1 cellular context compared by ENCODE assay signal in genomic region chr16:75432828-75433731, GRCh38.
TF ChIP-seq lines count a peak whose summit lies in the region.

Gene CFDP1, minus strand, starts transcription at chr16:75433503. Its CDS starts 151 bp downstream, at chr16:75433352.

TF ChIP-seq in K562, 482 proteins besides CTCF, POLR2A, EP300 and RAD21 (continued from another document and continues in another):
- TF ChIP-seq HLTF (IDR thresholded peaks at IDR 0.05) (0 out of 2 replicates have a peak, but pooled peaks have one; percentile 20), KAT7 (CRISPR knock-in tag; IDR thresholded peaks at IDR 0.05; ENCODE audit: borderline replicate concordance) (peak; percentile 60; the same call in 1 of the 2 replicates), ARHGAP35 (IDR thresholded peaks at IDR 0.05; ENCODE audit: partially characterized antibody) (peak; percentile 75), NFIC (IDR thresholded peaks at IDR 0.05) (peak; percentile 98), ETV1 (tag; conservative IDR thresholded peaks at IDR 0.05; ENCODE audit: low read depth) (peak; percentile 62; the same call in 1 of the 2 replicates), RFX1 (IDR thresholded peaks at IDR 0.05) (peak; percentile 84), BRF1 (IDR thresholded peaks at IDR 0.05; ENCODE audit: borderline replicate concordance, extremely low read depth, insufficient read length) (no peak), HMGN3 (IDR thresholded peaks at IDR 0.05; ENCODE audit: borderline replicate concordance, extremely low read depth, insufficient read length, low read depth, low read length) (no peak), TFAP4 (CRISPR knock-in tag; IDR thresholded peaks at IDR 0.05; ENCODE audit: borderline replicate concordance) (peak; percentile 71), FOXA3 (CRISPR knock-in tag; conservative IDR thresholded peaks at IDR 0.05 in 1 of 2, IDR thresholded peaks at IDR 0.05 in 1 of 2) (peak in 1 of 2 experiments; percentile 59; a peak in 1 of 4 replicates), MYC (IDR thresholded peaks at IDR 0.05; ENCODE audit: low read depth, low read length) (peak; percentile 84), MYC (CRISPR knock-in tag; IDR thresholded peaks at IDR 0.05; ENCODE audit: borderline replicate concordance, low read depth) (0 out of 2 replicates have a peak, but pooled peaks have one; percentile 66), MCM3 (IDR thresholded peaks at IDR 0.05) (no peak), ZSCAN29 (IDR thresholded peaks at IDR 0.05) (no peak), ZC3H11A (IDR thresholded peaks at IDR 0.05; ENCODE audit: low read depth, low read length) (no peak), ZNF551 (CRISPR knock-in tag; IDR thresholded peaks at IDR 0.05) (no peak), DIDO1 (tag; IDR thresholded peaks at IDR 0.05; ENCODE audit: low read depth) (0 out of 2 replicates have a peak, but pooled peaks have one; percentile 61), RCOR1 (IDR thresholded peaks at IDR 0.05; ENCODE audit: borderline replicate concordance in 1 of 2, low read depth in 2 of 2, low read length in 2 of 2) (peak in 1 of 2 experiments; percentile 17; a peak in 1 of 4 replicates), ZFP1 (CRISPR knock-in tag; IDR thresholded peaks at IDR 0.05) (no peak), THAP7 (CRISPR knock-in tag; IDR thresholded peaks at IDR 0.05) (peak; percentile 56; the same call in 1 of the 2 replicates), NR4A1 (CRISPR knock-in tag; IDR thresholded peaks at IDR 0.05) (no peak), NR4A1 (tag; IDR thresholded peaks at IDR 0.05) (peak; percentile 62; the same call in 1 of the 2 replicates), TBP (optimal IDR thresholded peaks at IDR 0.05; ENCODE audit: low read depth, low read length) (no peak), ATF1 (CRISPR knock-in tag; IDR thresholded peaks at IDR 0.05) (no peak), ATF1 (tag; IDR thresholded peaks at IDR 0.05) (peak; percentile 90), E2F1 (CRISPR knock-in tag; IDR thresholded peaks at IDR 0.05) (peak; percentile 93), MTA3 (IDR thresholded peaks at IDR 0.05; ENCODE audit: borderline replicate concordance) (peak; percentile 36; the same call in 1 of the 2 replicates), HDAC2 (IDR thresholded peaks at IDR 0.05) (peak; percentile 87), MCM5 (IDR thresholded peaks at IDR 0.05; ENCODE audit: low read depth) (no peak), STAT5B (CRISPR knock-in tag; IDR thresholded peaks at IDR 0.05) (no peak), TCF15 (CRISPR knock-in tag; IDR thresholded peaks at IDR 0.05) (0 out of 2 replicates have a peak, but pooled peaks have one; percentile 44), TEAD4 (IDR thresholded peaks at IDR 0.05; ENCODE audit: low read length) (no peak), TEAD4 (CRISPR knock-in tag; IDR thresholded peaks at IDR 0.05; ENCODE audit: borderline replicate concordance) (no peak; the same call in 1 of the 2 replicates), KLF13 (tag; IDR thresholded peaks at IDR 0.05; ENCODE audit: borderline replicate concordance, low read depth) (peak; percentile 91), GABPA (tag; conservative IDR thresholded peaks at IDR 0.05; ENCODE audit: low read depth) (peak; percentile 95), E2F5 (CRISPR knock-in tag; IDR thresholded peaks at IDR 0.05) (no peak; the same call in 1 of the 2 replicates), SP1 (CRISPR knock-in tag; IDR thresholded peaks at IDR 0.05) (no peak), SIRT6 (IDR thresholded peaks at IDR 0.05; ENCODE audit: low read depth, low read length) (no peak), ZBTB8A (IDR thresholded peaks at IDR 0.05; ENCODE audit: partially characterized antibody) (no peak), RBFOX2 (IDR thresholded peaks at IDR 0.05; ENCODE audit: low read depth, low read length) (peak; percentile 85), RAD51 (IDR thresholded peaks at IDR 0.05; ENCODE audit: borderline replicate concordance, low read depth) (peak; percentile 31; the same call in 1 of the 2 replicates), PHF20 (IDR thresholded peaks at IDR 0.05; ENCODE audit: partially characterized antibody) (peak; percentile 48), EWSR1 (IDR thresholded peaks at IDR 0.05; ENCODE audit: borderline replicate concordance, low read depth, partially characterized antibody) (no peak), MXI1 (IDR thresholded peaks at IDR 0.05; ENCODE audit: low read depth, low read length) (peak; percentile 90), ZNF318 (IDR thresholded peaks at IDR 0.05; ENCODE audit: borderline replicate concordance in 1 of 2, low read depth in 1 of 2) (no peak), SIN3A (IDR thresholded peaks at IDR 0.05; ENCODE audit: borderline replicate concordance in 2 of 2, control insufficient read depth in 1 of 2, low read depth in 2 of 2, low read length in 2 of 2) (peak; percentile 76 to 98), HSF4 (CRISPR knock-in tag; IDR thresholded peaks at IDR 0.05; ENCODE audit: borderline replicate concordance) (no peak), RB1 (IDR thresholded peaks at IDR 0.05; ENCODE audit: low read depth) (peak; percentile 97), ZBTB1 (CRISPR knock-in tag; IDR thresholded peaks at IDR 0.05; ENCODE audit: borderline replicate concordance, low read depth) (peak; percentile 44; the same call in 1 of the 2 replicates), ZNF124 (CRISPR knock-in tag; IDR thresholded peaks at IDR 0.05) (no peak), ELF2 (CRISPR knock-in tag; IDR thresholded peaks at IDR 0.05) (0 out of 2 replicates have a peak, but pooled peaks have one; percentile 22), ARID1B (IDR thresholded peaks at IDR 0.05) (no peak; the same call in 1 of the 2 replicates), ELK3 (CRISPR knock-in tag; IDR thresholded peaks at IDR 0.05) (no peak)
